In genomic region chr5:44401611-44402010, GRCh38 we compare ENCODE assay signal across 9 cellular contexts. TPM values are rescaled to one million over a fixed set of nuclear protein-coding genes. Genes with fewer than 3 reads are reported as not detected.
"Had no signal": no experiment of that assay in that cellular context is flagged by ENCODE, and none has a peak within 500 bp of the region (broad histone marks: within the 10 kb centered on the region; RNA-seq: fewer than 3 reads in every experiment).

No MANE protein-coding gene starts in this region.

- FAIRE-seq: G401.6, GM12878, GM12891, GM12892, GM18507, GM19239 had no signal

- DNase-seq: GDM1, GF-D8 had no signal

- H3K4me3 ChIP-seq: GM12878 had no signal

RNA-seq across cellular contexts. Expression of gene FGF10, which starts 12.4 kb away (rescaled TPM):
- total RNA-seq: G401, GM12878 had no signal
- polyA plus RNA-seq: GM12878 had no signal
